In the genomic region with DNA sequence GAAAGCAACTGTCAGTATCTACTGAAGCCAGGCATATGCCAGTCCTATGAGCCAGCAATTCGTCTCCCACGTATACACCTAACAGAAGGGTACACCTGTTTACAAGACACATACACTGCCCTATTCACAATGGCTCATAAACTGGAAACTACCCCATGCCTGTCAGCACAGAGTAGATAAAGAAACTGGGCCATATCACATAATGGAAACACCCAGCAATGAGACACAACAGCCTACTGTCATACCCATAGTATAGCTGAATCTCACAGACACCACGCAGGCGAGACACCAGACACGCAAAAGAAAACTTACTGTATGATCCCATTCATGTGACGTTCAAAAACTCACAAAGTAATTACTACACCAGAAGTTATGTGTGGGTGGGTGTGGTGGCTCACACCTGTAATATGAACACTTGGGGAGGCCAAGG, we compare ENCODE assay signal across 13 cellular contexts. TPM values are rescaled to one million over a fixed set of nuclear protein-coding genes. Genes with fewer than 3 reads are reported as not detected.
DNase-seq lines count a peak whose midpoint lies in the region.
"Had no signal": no experiment of that assay in that cellular context is flagged by ENCODE, and none has a peak within 500 bp of the region (broad histone marks: within the 10 kb centered on the region; RNA-seq: fewer than 3 reads in every experiment).

No MANE protein-coding gene starts in this region.

- in situ Hi-C loops in GM23248 (cut with MboI): no loop called here

- H3K4me2 ChIP-seq in GM23248 (ENCODE audit: unreplicated experiment): no peak overlapping the region

- 0 out of 2 replicates have a peak, but pooled peaks cover 6% of the 10 kb centered on the region for H4K20me1 ChIP-seq in GM23248 (ENCODE audit: insufficient read depth)

- no peaks in the 10 kb centered on the region for H3K9me3 ChIP-seq in muscle layer of duodenum (ENCODE audit: control insufficient read depth in 1 of 2, low read length in 2 of 2)
- H3K9me3 ChIP-seq in thymus (ENCODE audit: control insufficient read depth): no peaks in the 10 kb centered on the region
- H3K9me3 ChIP-seq in GM23248 (ENCODE audit: low read depth): no peaks in the 10 kb centered on the region

- H3K27me3 Mint-ChIP-seq in activated naive CD4-positive, alpha-beta T cell treated with anti-CD3 and anti-CD28 coated beads for 36 hours (ENCODE audit: low read depth): no peaks in the 10 kb centered on the region

- no peaks in the 10 kb centered on the region for H3K9me3 Mint-ChIP-seq in activated naive CD4-positive, alpha-beta T cell treated with anti-CD3 and anti-CD28 coated beads for 36 hours

- DNase-seq in stimulated activated CD4-positive, alpha-beta T cell treated with anti-CD3 and anti-CD28 coated beads, Interleukin-15, amount 100 ng/mL, for 24 hours: peak; percentile 58
- no peak for DNase-seq in stimulated activated CD4-positive, alpha-beta T cell treated with anti-CD3 and anti-CD28 coated beads, Interleukin-2, amount 100 ng/mL, for 48 hours
- DNase-seq in activated naive CD4-positive, alpha-beta T cell treated with anti-CD3 and anti-CD28 coated beads for 36 hours: peak; percentile 80
- no peak for DNase-seq in islet precursor cell
- no peak for DNase-seq in GM23248
- DNase-seq in KG1 (lab: John Stamatoyannopoulos, UW): no peak
- DNase-seq: DMS153, NCI-H1436, NCI-H510A treated with DMSO at 0.1 percent for 48 hours had no signal

- peak overlapping the region; percentile 62 for H3K27ac ChIP-seq in muscle layer of duodenum (ENCODE audit: low read length)
- peak overlapping the region; percentile 65 for H3K27ac ChIP-seq in thymus (ENCODE audit: low read depth)
- no peak overlapping the region for H3K27ac ChIP-seq in GM23248

- no peak overlapping the region for H2AFZ ChIP-seq in GM23248

- WGBS in thymus: 93% methylated on average over 6 of the region's 6 CpGs
- WGBS in GM23248 (ENCODE audit: low coverage in 1 of 2, low lambda C conversion rate in 2 of 2, missing lambda C conversion rate in 2 of 2), 2 experiments: 88 to 89% methylated on average over 6 of the region's 6 CpGs

- CTCF ChIA-PET in activated naive CD4-positive, alpha-beta T cell treated with anti-CD3 and anti-CD28 coated beads for 36 hours (lab: Charles Lee): interaction anchor here (0.5 to 2.2 kb wide), 5 partner anchors 11 to 93 kb away, joined by 3 to 10 read pairs (median 4); no protein-coding TSS in a partner anchor

- H3K4me1 ChIP-seq in muscle layer of duodenum (ENCODE audit: control insufficient read depth in 1 of 2, insufficient read depth in 2 of 2, low read length in 2 of 2) (peaks cover 10 to 12% of the 10 kb centered on the region in 2 donors), thymus (ENCODE audit: control insufficient read depth, insufficient read depth, low read length) (peaks cover 29% of the 10 kb centered on the region), GM23248 (ENCODE audit: insufficient read depth) (peaks cover 8% of the 10 kb centered on the region; the same call in 1 of the 2 replicates)

- H3K36me3 Mint-ChIP-seq in activated naive CD4-positive, alpha-beta T cell treated with anti-CD3 and anti-CD28 coated beads for 36 hours (ENCODE audit: low read depth): peaks cover 19% of the 10 kb centered on the region

- peaks cover 3 to 6% of the 10 kb centered on the region in 2 donors for H3K36me3 ChIP-seq in muscle layer of duodenum (ENCODE audit: control insufficient read depth in 1 of 2, insufficient read depth in 2 of 2, low read length in 2 of 2)
- peaks cover 7% of the 10 kb centered on the region for H3K36me3 ChIP-seq in thymus (ENCODE audit: control insufficient read depth, insufficient read depth)
- H3K36me3 ChIP-seq in GM23248 (ENCODE audit: low read depth): no peaks in the 10 kb centered on the region

- peak overlapping the region; percentile 98 for H3K27ac Mint-ChIP-seq in activated naive CD4-positive, alpha-beta T cell treated with anti-CD3 and anti-CD28 coated beads for 36 hours

- H3K4me1 Mint-ChIP-seq in activated naive CD4-positive, alpha-beta T cell treated with anti-CD3 and anti-CD28 coated beads for 36 hours (ENCODE audit: low read depth): peaks cover 81% of the 10 kb centered on the region

- H3K4me3 ChIP-seq in muscle layer of duodenum (ENCODE audit: low read depth in 1 of 2, low read length in 2 of 2) (no peak overlapping the region), thymus (ENCODE audit: low read length) (no peak overlapping the region), GM23248 (no peak overlapping the region)
- H3K4me3 ChIP-seq: lung had no signal

- intact Hi-C loops in activated naive CD4-positive, alpha-beta T cell treated with anti-CD3 and anti-CD28 coated beads for 36 hours (cut with micrococcal nuclease): loop anchor here (1.0 kb wide), 1 partner anchor 10 kb away; no protein-coding TSS in a partner anchor

- peaks cover 12% of the 10 kb centered on the region for H3F3A ChIP-seq in GM23248 (ENCODE audit: insufficient read depth)

- peaks cover 95% of the 10 kb centered on the region for H3K79me2 ChIP-seq in GM23248 (ENCODE audit: insufficient read depth)

- H3K4me3 Mint-ChIP-seq in activated naive CD4-positive, alpha-beta T cell treated with anti-CD3 and anti-CD28 coated beads for 36 hours: peak overlapping the region; percentile 5

- H3K9me2 ChIP-seq in GM23248 (ENCODE audit: insufficient read depth): no peaks in the 10 kb centered on the region

- H3K9ac ChIP-seq in GM23248: no peak overlapping the region

- no peaks in the 10 kb centered on the region for H3K27me3 ChIP-seq in muscle layer of duodenum (ENCODE audit: low read depth, low read length)
- H3K27me3 ChIP-seq in thymus (ENCODE audit: control insufficient read depth, insufficient read depth): no peaks in the 10 kb centered on the region
- H3K27me3 ChIP-seq in GM23248 (replicated peaks; ENCODE audit: insufficient read depth): no peaks in the 10 kb centered on the region

RNA-seq across cellular contexts. Expression of a gene that starts 15.7 kb away (rescaled TPM):
- 10 to 100 TPM; 76.4 to 77.4 TPM for total RNA-seq in activated naive CD4-positive, alpha-beta T cell treated with anti-CD3 and anti-CD28 coated beads for 36 hours
- polyA plus RNA-seq in thymus: 156 TPM
- total RNA-seq in GM23248 (2014; rRNA removed; shearing (Covaris generic)): 46.0 and 53.2 TPM in 2 replicates
- polyA plus RNA-seq in GM23248 (2016; fragmentation: Nextera tagmentation; extraction: Ambion mirVana): 78.7 and 84.3 TPM in 2 replicates

RNA-seq across cellular contexts. Expression of a gene that starts 16.5 kb away (rescaled TPM):
- under 1 TPM; 0.52 TPM for total RNA-seq in activated naive CD4-positive, alpha-beta T cell treated with anti-CD3 and anti-CD28 coated beads for 36 hours
- polyA plus RNA-seq in thymus: 5.5 TPM
- total RNA-seq in GM23248 (2014; rRNA removed; shearing (Covaris generic)): not detected in 2 replicates
- 0.13 and 0.18 TPM in 2 replicates for polyA plus RNA-seq in GM23248 (2016; fragmentation: Nextera tagmentation; extraction: Ambion mirVana)
- polyA plus RNA-seq: fibroblast of lung had no signal

RNA-seq across cellular contexts. Expression of a gene that starts 26.4 kb away (rescaled TPM):
- total RNA-seq in activated naive CD4-positive, alpha-beta T cell treated with anti-CD3 and anti-CD28 coated beads for 36 hours: 10 to 100 TPM; 16.4 to 16.9 TPM
- polyA plus RNA-seq in thymus (10.2 TPM), GM23248 (2016; fragmentation: Nextera tagmentation; extraction: Ambion mirVana) (0.85 and 0.86 TPM in 2 replicates)
- total RNA-seq in GM23248 (2014; rRNA removed; shearing (Covaris generic)): 2.7 and 2.9 TPM in 2 replicates

RNA-seq across cellular contexts. Expression of a gene that starts 36.8 kb away (rescaled TPM):
- 1 to 10 TPM; 6.7 to 7.2 TPM for total RNA-seq in activated naive CD4-positive, alpha-beta T cell treated with anti-CD3 and anti-CD28 coated beads for 36 hours
- polyA plus RNA-seq in thymus: 32.7 TPM
- 570 and 656 TPM in 2 replicates for total RNA-seq in GM23248 (2014; rRNA removed; shearing (Covaris generic))
- 779 and 813 TPM in 2 replicates for polyA plus RNA-seq in GM23248 (2016; fragmentation: Nextera tagmentation; extraction: Ambion mirVana)

RNA-seq across cellular contexts. Expression of a gene that starts 52.2 kb away (rescaled TPM):
- total RNA-seq in activated naive CD4-positive, alpha-beta T cell treated with anti-CD3 and anti-CD28 coated beads for 36 hours: 10 to 100 TPM; 15.7 to 17.1 TPM
- polyA plus RNA-seq in thymus (166 TPM), GM23248 (2016; fragmentation: Nextera tagmentation; extraction: Ambion mirVana) (89.9 and 98.4 TPM in 2 replicates)
- total RNA-seq in GM23248 (2014; rRNA removed; shearing (Covaris generic)): 65.4 and 75.3 TPM in 2 replicates

Comparison
In these comparisons a context has a peak if more than half of its experiments do, and no peak if none do; other contexts are left out.
1. DNase-seq: peak in stimulated activated CD4-positive, alpha-beta T cell treated with anti-CD3 and anti-CD28 coated beads, Interleukin-15, amount 100 ng/mL, for 24 hours (single experiment) and activated naive CD4-positive, alpha-beta T cell treated with anti-CD3 and anti-CD28 coated beads for 36 hours (single experiment); none in stimulated activated CD4-positive, alpha-beta T cell treated with anti-CD3 and anti-CD28 coated beads, Interleukin-2, amount 100 ng/mL, for 48 hours (0 of 2), islet precursor cell (single experiment), GM23248 (single experiment) and KG1 (single experiment).